In genomic region chr16:10729649-10730048, GRCh38 we compare ENCODE assay signal across 11 cellular contexts. TPM values are rescaled to one million over a fixed set of nuclear protein-coding genes. Genes with fewer than 3 reads are reported as not detected.
DNase-seq lines count a peak whose midpoint lies in the region; ATAC-seq and TF ChIP-seq lines count a peak whose summit lies in the region.
"Had no signal": no experiment of that assay in that cellular context is flagged by ENCODE, and none has a peak within 500 bp of the region (broad histone marks: within the 10 kb centered on the region; RNA-seq: fewer than 3 reads in every experiment).

No MANE protein-coding gene starts in this region.

- no peaks in the 10 kb centered on the region for H3K4me1 ChIP-seq in upper lobe of left lung

- H3K4me3 Mint-ChIP-seq in HFFc6 = no peak overlapping the region

- no peaks in the 10 kb centered on the region for H3K9me3 ChIP-seq in upper lobe of left lung

- H3K27me3 ChIP-seq in upper lobe of left lung = no peaks in the 10 kb centered on the region

- H3K27ac Mint-ChIP-seq in HFFc6 = no peak overlapping the region

- no peak for TF ChIP-seq CTCF in HFFc6 (IDR thresholded peaks at IDR 0.05)
- TF ChIP-seq CTCF in RWPE1 (conservative IDR thresholded peaks at IDR 0.05; ENCODE audit: low read depth) = no peak
- no peak for TF ChIP-seq CTCF in foreskin fibroblast (IDR thresholded peaks at IDR 0.05; ENCODE audit: low read depth, low read length)
- no peak for TF ChIP-seq CTCF in upper lobe of left lung (IDR thresholded peaks at IDR 0.05)

- no peaks in the 10 kb centered on the region for H3K36me3 ChIP-seq in upper lobe of left lung

- 72 to 74% methylated on average over 7 to 11 of the region's 11 CpGs for WGBS in upper lobe of left lung, 2 donors

- H3K27me3 Mint-ChIP-seq in HFFc6 (ENCODE audit: insufficient read depth) = no peaks in the 10 kb centered on the region; the same call in 1 of the 2 replicates

- TF ChIP-seq EP300 in upper lobe of left lung (IDR thresholded peaks at IDR 0.05) = no peak

- DNase-seq in HFFc6 (peak; percentile 41), RWPE1 (ENCODE audit: low spot score) (peak; percentile 78), foreskin fibroblast (peak; percentile 45 to 64), upper lobe of left lung (peak in 1 of 2 donors; percentile 59)
- no peak for DNase-seq in stimulated activated CD4-positive, alpha-beta T cell treated with anti-CD3 and anti-CD28 coated beads, Interleukin-4, amount 100 ng/mL, for 24 hours
- DNase-seq: foreskin melanocyte, NCI-H748 treated with DMSO at 0.1 percent for 48 hours had no signal

- H3K27ac ChIP-seq in RWPE1 (peak overlapping the region; percentile 17; the same call in 1 of the 2 replicates), upper lobe of left lung (no peak overlapping the region)

- no peaks in the 10 kb centered on the region for H3K4me1 Mint-ChIP-seq in HFFc6 (ENCODE audit: low read depth)

- no peak overlapping the region for H3K4me3 ChIP-seq in foreskin fibroblast (ENCODE audit: low read depth in 1 of 2, low read length in 2 of 2)
- H3K4me3 ChIP-seq in upper lobe of left lung = no peak overlapping the region

- POLR2A ChIA-PET in RWPE1 (lab: Yijun Ruan, JAX; ENCODE audit: low non-redundant PET) = no interaction called here

- H3K9me3 Mint-ChIP-seq in HFFc6 = peaks cover 6% of the 10 kb centered on the region

- peak; percentile 12 to 49 for ATAC-seq in upper lobe of left lung (ENCODE audit: low FRiP score in 2 of 2)
- ATAC-seq in GM18502 (IDR thresholded peaks at IDR 0.05; ENCODE audit: poor library complexity, unreplicated experiment) = no peak
- ATAC-seq in GM21737 (IDR thresholded peaks at IDR 0.05; ENCODE audit: unreplicated experiment) = no peak

- TF ChIP-seq POLR2A in upper lobe of left lung (IDR thresholded peaks at IDR 0.05) = no peak

- H3K36me3 Mint-ChIP-seq in HFFc6 (ENCODE audit: low read depth) = peaks cover 4% of the 10 kb centered on the region; the same call in 1 of the 2 replicates

- CTCF ChIA-PET in RWPE1 (lab: Yijun Ruan, JAX) = no interaction called here

RNA-seq across cellular contexts. Expression of gene NUBP1, which starts 14.0 kb away (rescaled TPM):
- total RNA-seq in HFFc6 (2021; fragmentation: NEBNext Ultra II Directional; extraction: Animal tissue kit (Norgen Biotek cat#: 25700)) = 10 to 100 TPM; 18.0 to 29.4 (median 25.1) TPM
- 10 to 100 TPM; 16.8 to 40.3 (median 34.6) TPM for total RNA-seq in upper lobe of left lung

RNA-seq across cellular contexts. Expression of gene TEKT5, which starts 34.9 kb away (rescaled TPM):
- total RNA-seq in HFFc6 (2021; fragmentation: NEBNext Ultra II Directional; extraction: Animal tissue kit (Norgen Biotek cat#: 25700)) = not detected
- total RNA-seq in upper lobe of left lung = 1 to 10 TPM in 1 of 6 donors, under 1 TPM in 2, not detected in 3; 0.20 to 2.1 (median 0.44) TPM
- total RNA-seq: pulmonary artery endothelial cell, temporal lobe had no signal

Comparison
In these comparisons a context has a peak if more than half of its experiments do, and no peak if none do; other contexts are left out.
1. ATAC-seq: peak in upper lobe of left lung (2 of 2); none in GM18502 (single experiment) and GM21737 (single experiment).